ENCODE assay signal across 8 cellular contexts in genomic region chr10:30436200-30436599, GRCh38. TPM values are rescaled to one million over a fixed set of nuclear protein-coding genes. Genes with fewer than 3 reads are reported as not detected.
DNase-seq lines count a peak whose midpoint lies in the region; ATAC-seq and TF ChIP-seq lines count a peak whose summit lies in the region.

No MANE protein-coding gene starts in this region.

- no peak for ATAC-seq in SK-N-SH treated with all-trans-retinoic acid at 6 μM for 48 hours

- no peaks in the 10 kb centered on the region for H4K20me1 ChIP-seq in SK-N-SH (ENCODE audit: insufficient read depth)

- H3K4me2 ChIP-seq in SK-N-SH: peak overlapping the region; percentile 92

- no peak overlapping the region for H2AFZ ChIP-seq in SK-N-SH (ENCODE audit: low read depth)

- intact Hi-C loops in dorsolateral prefrontal cortex (cut with DNase I): no loop called here

- peaks cover 32% of the 10 kb centered on the region for H3K79me2 ChIP-seq in SK-N-SH (ENCODE audit: insufficient read depth)

- H3K4me3 ChIP-seq in SK-N-SH (ENCODE audit: low read depth in 2 of 2, low read length in 1 of 2) (peak overlapping the region; percentile 6 to 33; a peak in 2 of 4 replicates), dorsolateral prefrontal cortex (peak overlapping the region in 58 of 59 donors; percentile 30 to 92 (median 79)), muscle layer of colon (ENCODE audit: low read depth in 1 of 2, low read length in 2 of 2) (peak overlapping the region; percentile 23 to 60)
- H3K4me3 ChIP-seq in effector memory CD4-positive, alpha-beta T cell (ENCODE audit: insufficient read depth, low read depth, low read length, poor library complexity, severe bottlenecking): no peak overlapping the region

- no peak for TF ChIP-seq CTCF in SK-N-SH (IDR thresholded peaks at IDR 0.05)
- no peak for TF ChIP-seq CTCF in dorsolateral prefrontal cortex (IDR thresholded peaks at IDR 0.05 in 54 of 56, conservative IDR thresholded peaks at IDR 0.05 in 2 of 56; ENCODE audit: low read depth in 1 of 56, partially characterized antibody in 56 of 56)

- H3K27ac ChIP-seq in SK-N-SH (ENCODE audit: low read depth in 2 of 2, low read length in 1 of 2) (peak overlapping the region in 1 of 2 experiments; percentile 64; a peak in 3 of 4 replicates), dorsolateral prefrontal cortex (peak overlapping the region in 41 of 59 donors; percentile 2 to 98 (median 93)), muscle layer of colon (ENCODE audit: low read depth, low read length) (peak overlapping the region; percentile 57)
- no peak overlapping the region for H3K27ac ChIP-seq in effector memory CD4-positive, alpha-beta T cell (ENCODE audit: insufficient read depth, low read length, poor library complexity, severe bottlenecking)

- POLR2A ChIA-PET in SK-N-SH (lab: Yijun Ruan, JAX): no interaction called here

- DNase-seq in SK-N-SH (no peak), dorsolateral prefrontal cortex (peak in 1 of 10 donors; percentile 13), SK-N-DZ (ENCODE audit: low spot score) (no peak), NCI-H82 treated with DMSO at 0.1 percent for 48 hours (lab: John Stamatoyannopoulos, UW; ENCODE audit: unreplicated experiment) (no peak)
- no peak for DNase-seq in effector memory CD4-positive, alpha-beta T cell

- peak overlapping the region; percentile 55; the same call in 1 of the 2 replicates for H3K9ac ChIP-seq in SK-N-SH
- peak overlapping the region; percentile 55 for H3K9ac ChIP-seq in muscle layer of colon (ENCODE audit: low read length)

- peaks cover 23% of the 10 kb centered on the region for H3F3A ChIP-seq in SK-N-SH (replicated peaks; ENCODE audit: insufficient read depth)

- CTCF ChIA-PET in SK-N-SH (lab: Yijun Ruan, JAX): interaction anchor here (2.1 kb wide), 1 partner anchor 22 kb away, joined by 6 read pairs; no protein-coding TSS in a partner anchor

- H3K27me3 ChIP-seq in SK-N-SH (ENCODE audit: insufficient read depth): no peaks in the 10 kb centered on the region
- H3K27me3 ChIP-seq in dorsolateral prefrontal cortex: peaks cover 0 to 6% (median 0%) of the 10 kb centered on the region in 45 donors
- no peaks in the 10 kb centered on the region for H3K27me3 ChIP-seq in muscle layer of colon (ENCODE audit: control insufficient read depth in 1 of 2, insufficient read depth in 2 of 2, low read length in 2 of 2)
- H3K27me3 ChIP-seq in effector memory CD4-positive, alpha-beta T cell (replicated peaks; ENCODE audit: control insufficient read depth, insufficient read depth, low read length, poor library complexity, severe bottlenecking): no peaks in the 10 kb centered on the region

- H3K9me3 ChIP-seq in SK-N-SH (no peaks in the 10 kb centered on the region), muscle layer of colon (ENCODE audit: low read length) (no peaks in the 10 kb centered on the region)
- no peaks in the 10 kb centered on the region for H3K9me3 ChIP-seq in effector memory CD4-positive, alpha-beta T cell (ENCODE audit: control insufficient read depth, low read length)

- WGBS in SK-N-SH (ENCODE audit: low lambda C conversion rate): 47% methylated on average over 6 of the region's 6 CpGs

- no peaks in the 10 kb centered on the region for H3K9me2 ChIP-seq in SK-N-SH

- H3K4me1 ChIP-seq in SK-N-SH (ENCODE audit: control insufficient read depth in 1 of 2, insufficient read depth in 2 of 2, low read depth in 1 of 2, low read length in 1 of 2): peaks cover 22 to 26% of the 10 kb centered on the region in 2 experiments; a peak in 3 of 4 replicates
- H3K4me1 ChIP-seq in muscle layer of colon (ENCODE audit: insufficient read depth, low read length): peaks cover 31% of the 10 kb centered on the region
- H3K4me1 ChIP-seq in effector memory CD4-positive, alpha-beta T cell (ENCODE audit: control insufficient read depth, insufficient read depth, low read length, poor library complexity, severe bottlenecking): peaks cover 16% of the 10 kb centered on the region

- no peak for TF ChIP-seq EP300 in SK-N-SH (IDR thresholded peaks at IDR 0.05; ENCODE audit: borderline replicate concordance in 1 of 2, low read depth in 1 of 2, low read length in 1 of 2)

- no peak for TF ChIP-seq RAD21 in SK-N-SH (IDR thresholded peaks at IDR 0.05; ENCODE audit: low read length)

- H3K36me3 ChIP-seq in SK-N-SH (replicated peaks in 1 of 2; ENCODE audit: control insufficient read depth in 1 of 2, insufficient read depth in 2 of 2, low read length in 1 of 2) (peaks cover 5 to 12% of the 10 kb centered on the region in 2 experiments), muscle layer of colon (ENCODE audit: insufficient read depth, low read length) (peaks cover 8% of the 10 kb centered on the region)
- no peaks in the 10 kb centered on the region for H3K36me3 ChIP-seq in effector memory CD4-positive, alpha-beta T cell (ENCODE audit: control insufficient read depth, insufficient read depth, low read length)

TF ChIP-seq in SK-N-SH, 30 proteins besides CTCF, POLR2A, EP300 and RAD21 (continues in another document):
- TF ChIP-seq RXRA (IDR thresholded peaks at IDR 0.05; ENCODE audit: borderline replicate concordance, low read depth) (no peak), MEF2A (IDR thresholded peaks at IDR 0.05; ENCODE audit: borderline replicate concordance, low read depth) (no peak), RCOR1 (IDR thresholded peaks at IDR 0.05; ENCODE audit: low read length) (no peak), MAX (IDR thresholded peaks at IDR 0.05; ENCODE audit: low read depth) (no peak), FOSL2 (IDR thresholded peaks at IDR 0.05; ENCODE audit: borderline replicate concordance, low read depth) (no peak), SMC3 (IDR thresholded peaks at IDR 0.05; ENCODE audit: low read depth, low read length) (no peak), NRF1 (IDR thresholded peaks at IDR 0.05; ENCODE audit: low read depth, low read length) (no peak), TAF1 (IDR thresholded peaks at IDR 0.05; ENCODE audit: borderline replicate concordance, low read depth, low read length) (no peak), TEAD4 (IDR thresholded peaks at IDR 0.05; ENCODE audit: borderline replicate concordance, insufficient read depth) (no peak), RFX5 (IDR thresholded peaks at IDR 0.05; ENCODE audit: low read length) (no peak)

TF ChIP-seq in SK-N-SH treated with all-trans-retinoic acid at 6 μM for 48 hours, 23 proteins besides CTCF, POLR2A, EP300 and RAD21:
- TF ChIP-seq ZNF8 (CRISPR knock-in tag; IDR thresholded peaks at IDR 0.05) (no peak), ARNTL (CRISPR knock-in tag; IDR thresholded peaks at IDR 0.05; ENCODE audit: borderline replicate concordance, low read depth) (no peak), GLIS3 (CRISPR knock-in tag; IDR thresholded peaks at IDR 0.05) (no peak), ZNF565 (CRISPR knock-in tag; conservative IDR thresholded peaks at IDR 0.05; ENCODE audit: low read depth) (no peak), ESRRG (CRISPR knock-in tag; IDR thresholded peaks at IDR 0.05) (no peak)

TF ChIP-seq in PFSK-1, 5 proteins besides CTCF, POLR2A, EP300 and RAD21:
- no peak for TF ChIP-seq POLR2AphosphoS5 (IDR thresholded peaks at IDR 0.05; ENCODE audit: low read depth, low read length)
- peak; percentile 29; the same call in 1 of the 2 replicates for TF ChIP-seq SIN3A (IDR thresholded peaks at IDR 0.05; ENCODE audit: borderline replicate concordance, insufficient read depth, low read length)
TF ChIP-seq in PFSK-1: peak in this region for 1.

RNA-seq across cellular contexts. Expression of gene MAP3K8, which starts 2.2 kb away (rescaled TPM):
- polyA plus RNA-seq in SK-N-SH (2012; rRNA removed): 3.7 and 6.0 TPM in 2 replicates
- polyA plus RNA-seq in SK-N-SH (2012; cell fraction: cytosol; rRNA removed): 3.9 and 4.4 TPM in 2 replicates
- 10.2 and 18.1 TPM in 2 replicates for polyA plus RNA-seq in SK-N-SH (2012; cell fraction: nucleus; rRNA removed)
- polyA plus RNA-seq in PFSK-1 (2012; ENCODE audit: insufficient read length, low read depth): 1.7 TPM
- 10 to 100 TPM in 57 of 120 experiments, 1 to 10 TPM in 63; 2.7 to 29.1 (median 9.8) TPM for total RNA-seq in dorsolateral prefrontal cortex
- polyA plus RNA-seq in SK-N-DZ (2014; cell fraction: cytosol; rRNA removed): 0.14 and 0.39 TPM in 2 replicates
- 0.35 and 1.2 TPM in 2 replicates for polyA plus RNA-seq in SK-N-DZ (2014; cell fraction: nucleus; rRNA removed)
